ENCODE assay signal across 8 cellular contexts in the genomic region with DNA sequence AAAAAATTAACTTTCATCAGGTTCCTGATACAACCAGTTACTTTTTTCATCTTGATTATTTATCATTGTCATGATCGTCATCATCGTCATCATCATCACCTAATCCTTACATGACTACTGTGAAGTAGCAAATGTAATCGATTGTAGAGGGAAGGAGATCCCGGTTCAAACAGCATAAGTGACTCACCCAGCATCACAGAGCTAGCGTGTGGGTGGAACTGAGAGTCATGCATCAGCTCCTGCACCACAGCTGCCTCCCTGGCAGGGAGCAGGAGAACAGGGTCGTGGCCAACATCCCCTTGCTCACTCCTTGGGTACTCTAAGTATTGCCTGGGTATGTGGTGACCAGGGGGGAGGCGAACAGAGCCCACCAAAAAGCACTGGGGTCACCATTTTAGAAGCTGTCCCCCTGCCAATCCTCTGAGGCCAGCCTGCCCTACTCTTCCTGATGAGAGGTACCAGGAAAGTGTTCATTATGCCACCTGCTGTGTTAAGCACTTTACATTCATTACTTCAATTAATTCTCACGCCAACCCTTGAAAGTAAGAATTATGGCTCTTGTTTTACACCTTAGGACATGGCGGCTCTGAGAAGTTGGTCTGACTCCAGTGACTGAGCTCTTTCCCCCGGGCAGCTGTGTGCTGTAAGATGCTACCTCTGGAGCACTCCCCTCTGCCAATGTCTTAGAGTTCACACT.
A peak's percentile ranks its signal among the peaks of the same experiment; 100 is the strongest.
DNase-seq lines count a peak whose midpoint lies in the region; ATAC-seq lines count a peak whose summit lies in the region.

No MANE protein-coding gene starts in this region.

- DNase-seq in NCI-H146 (lab: John Stamatoyannopoulos, UW) = peak; percentile 24
- no peak for DNase-seq in NCI-H146 treated with DMSO at 0.1 percent for 48 hours (lab: John Stamatoyannopoulos, UW; ENCODE audit: unreplicated experiment)
- DNase-seq in activated T-cell treated with anti-CD3 and anti-CD28 coated beads for 48 hours (ENCODE audit: low read depth) = peak; percentile 72
- peak in 1 of 2 donors; percentile 14 for DNase-seq in memory B cell (ENCODE audit: low spot score in 2 of 2)
- no peak for DNase-seq in HT-29 (ENCODE audit: low spot score)
- DNase-seq in Kasumi-1 (lab: John Stamatoyannopoulos, UW) = no peak
- DNase-seq in HuH-7.5 (ENCODE audit: low spot score) = no peak

- no peaks in the 10 kb centered on the region for H3K9me3 Mint-ChIP-seq in memory B cell

- no peaks in the 10 kb centered on the region for H3K27me3 Mint-ChIP-seq in memory B cell

- peak overlapping the region; percentile 28 for H3K27ac Mint-ChIP-seq in memory B cell

- peak; percentile 65 for ATAC-seq in HG03565 (IDR thresholded peaks at IDR 0.05; ENCODE audit: unreplicated experiment)
- ATAC-seq in memory B cell (ENCODE audit: low read depth) = peak; percentile 98

- H3K4me3 Mint-ChIP-seq in memory B cell = peak overlapping the region; percentile 17

- no peaks in the 10 kb centered on the region for H3K36me3 Mint-ChIP-seq in memory B cell

- H3K4me1 Mint-ChIP-seq in memory B cell = peaks cover 21% of the 10 kb centered on the region

Comparison
In these comparisons a context has a peak if more than half of its experiments do, and no peak if none do; other contexts are left out.
1. DNase-seq: peak in NCI-H146 (single experiment) and activated T-cell treated with anti-CD3 and anti-CD28 coated beads for 48 hours (single experiment); none in NCI-H146 treated with DMSO at 0.1 percent for 48 hours (single experiment), HT-29 (single experiment), Kasumi-1 (0 of 2) and HuH-7.5 (single experiment).